ENCODE assay signal across 18 cellular contexts in the genomic region with DNA sequence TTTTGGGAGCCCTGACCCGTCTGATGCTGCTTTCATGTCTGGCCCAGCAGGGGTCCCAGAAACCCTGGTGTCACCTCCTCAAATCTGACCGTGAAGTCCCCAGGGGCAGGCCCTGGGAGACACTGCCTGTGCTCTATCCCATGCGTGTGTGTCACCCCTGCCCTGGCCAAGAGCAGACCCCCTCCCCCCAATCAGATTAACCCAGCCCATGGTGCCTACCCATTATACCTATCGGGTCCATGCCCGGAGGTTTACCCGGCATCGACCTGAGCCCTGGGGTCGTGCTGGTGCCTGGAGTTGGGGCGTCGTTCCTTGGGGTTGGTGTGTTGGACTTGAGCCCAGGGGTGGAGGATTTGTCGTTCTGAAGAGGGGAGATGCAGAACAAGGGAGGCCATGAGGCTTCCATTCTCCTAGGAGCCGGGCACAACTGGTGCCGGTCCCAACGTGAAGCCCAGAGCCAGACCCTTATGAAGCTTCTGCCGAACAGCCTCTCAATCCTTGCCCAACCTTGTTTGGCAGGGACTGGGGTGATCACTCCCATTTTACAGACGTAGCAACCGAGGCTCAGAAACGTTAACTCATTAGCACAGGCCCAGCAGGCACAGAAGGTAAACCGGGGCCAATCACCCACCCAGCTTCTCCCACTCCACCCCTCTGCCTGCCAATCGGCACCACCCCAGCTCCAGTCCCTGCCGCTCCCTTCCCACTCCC.
"Had no signal": no experiment of that assay in that cellular context is flagged by ENCODE, and none has a peak within 500 bp of the region (broad histone marks: within the 10 kb centered on the region; RNA-seq: fewer than 3 reads in every experiment).

No MANE protein-coding gene starts in this region.

- H3K9me3 Mint-ChIP-seq: activated CD4-positive, alpha-beta memory T cell treated with anti-CD3 and anti-CD28 coated beads, Interleukin-2, amount 10 ng/mL, durations not matched to agents 7 days and 5 days; activated T-helper 1 cell treated with anti-CD3 and anti-CD28 coated beads, Interleukin-12 subunit alpha, Interleukin-12 subunit beta, Interleukin-2, Interleukin-4 antibody, amounts not matched to agents 30 ng/mL and 10 ng/mL and 1 ng/mL, durations not matched to agents 14 hours and 24 hours and 36 hours; natural killer cell; stimulated activated naive CD8-positive, alpha-beta T cell treated with anti-CD3 and anti-CD28 coated beads, Interleukin-15, Interleukin-2, amounts not matched to agents 100 ng/mL and 50 ng/mL, for 24 hours had no signal

- H3K27me3 ChIP-seq: colonic mucosa, esophagus muscularis mucosa, left lung, upper lobe of left lung had no signal

- H3K4me1 ChIP-seq: colonic mucosa, left lung had no signal

- ATAC-seq: left lung, natural killer cell, right cardiac atrium had no signal

- H3K4me1 Mint-ChIP-seq: activated CD4-positive, alpha-beta memory T cell treated with anti-CD3 and anti-CD28 coated beads, Interleukin-2, amount 10 ng/mL, durations not matched to agents 7 days and 5 days; natural killer cell had no signal

- H3K36me3 Mint-ChIP-seq: natural killer cell had no signal

- H3K27ac Mint-ChIP-seq: activated CD4-positive, alpha-beta memory T cell treated with anti-CD3 and anti-CD28 coated beads, Interleukin-2, amount 10 ng/mL, durations not matched to agents 7 days and 5 days; activated T-helper 1 cell treated with anti-CD3 and anti-CD28 coated beads, Interleukin-12 subunit alpha, Interleukin-12 subunit beta, Interleukin-2, Interleukin-4 antibody, amounts not matched to agents 30 ng/mL and 10 ng/mL and 1 ng/mL, durations not matched to agents 14 hours and 24 hours and 36 hours; natural killer cell; stimulated activated naive CD8-positive, alpha-beta T cell treated with anti-CD3 and anti-CD28 coated beads, Interleukin-15, Interleukin-2, amounts not matched to agents 100 ng/mL and 50 ng/mL, for 24 hours had no signal

- H3K27ac ChIP-seq: colonic mucosa, esophagus muscularis mucosa, left lung, prostate gland, SK-N-MC, upper lobe of left lung had no signal

- H3K27me3 Mint-ChIP-seq: activated CD4-positive, alpha-beta memory T cell treated with anti-CD3 and anti-CD28 coated beads, Interleukin-2, amount 10 ng/mL, durations not matched to agents 7 days and 5 days; stimulated activated naive CD8-positive, alpha-beta T cell treated with anti-CD3 and anti-CD28 coated beads, Interleukin-15, Interleukin-2, amounts not matched to agents 100 ng/mL and 50 ng/mL, for 24 hours had no signal

- H3K9me3 ChIP-seq: colonic mucosa, esophagus muscularis mucosa, left lung, prostate gland, upper lobe of left lung had no signal

- DNase-seq: activated CD4-positive, alpha-beta memory T cell treated with anti-CD3 and anti-CD28 coated beads, Interleukin-2, amount 10 ng/mL, durations not matched to agents 7 days and 5 days; activated CD4-positive, alpha-beta T cell treated with anti-CD3 and anti-CD28 coated beads for 4 hours; activated naive CD4-positive, alpha-beta T cell treated with anti-CD3 and anti-CD28 coated beads, Interleukin-2, amount 50 U/mL, for 16 hours; amniotic stem cell; central memory CD4-positive, alpha-beta T cell; colonic mucosa; islet precursor cell; mesenchymal stem cell; natural killer cell; nucleus accumbens had no signal

- H3K4me3 Mint-ChIP-seq: activated CD4-positive, alpha-beta memory T cell treated with anti-CD3 and anti-CD28 coated beads, Interleukin-2, amount 10 ng/mL, durations not matched to agents 7 days and 5 days; activated T-helper 1 cell treated with anti-CD3 and anti-CD28 coated beads, Interleukin-12 subunit alpha, Interleukin-12 subunit beta, Interleukin-2, Interleukin-4 antibody, amounts not matched to agents 30 ng/mL and 10 ng/mL and 1 ng/mL, durations not matched to agents 14 hours and 24 hours and 36 hours; natural killer cell; stimulated activated naive CD8-positive, alpha-beta T cell treated with anti-CD3 and anti-CD28 coated beads, Interleukin-15, Interleukin-2, amounts not matched to agents 100 ng/mL and 50 ng/mL, for 24 hours had no signal

- H3K4me3 ChIP-seq: colonic mucosa, esophagus muscularis mucosa, left lung, prostate gland, SK-N-MC, upper lobe of left lung had no signal
